ENCODE assay signal across 8 cellular contexts in the genomic region with DNA sequence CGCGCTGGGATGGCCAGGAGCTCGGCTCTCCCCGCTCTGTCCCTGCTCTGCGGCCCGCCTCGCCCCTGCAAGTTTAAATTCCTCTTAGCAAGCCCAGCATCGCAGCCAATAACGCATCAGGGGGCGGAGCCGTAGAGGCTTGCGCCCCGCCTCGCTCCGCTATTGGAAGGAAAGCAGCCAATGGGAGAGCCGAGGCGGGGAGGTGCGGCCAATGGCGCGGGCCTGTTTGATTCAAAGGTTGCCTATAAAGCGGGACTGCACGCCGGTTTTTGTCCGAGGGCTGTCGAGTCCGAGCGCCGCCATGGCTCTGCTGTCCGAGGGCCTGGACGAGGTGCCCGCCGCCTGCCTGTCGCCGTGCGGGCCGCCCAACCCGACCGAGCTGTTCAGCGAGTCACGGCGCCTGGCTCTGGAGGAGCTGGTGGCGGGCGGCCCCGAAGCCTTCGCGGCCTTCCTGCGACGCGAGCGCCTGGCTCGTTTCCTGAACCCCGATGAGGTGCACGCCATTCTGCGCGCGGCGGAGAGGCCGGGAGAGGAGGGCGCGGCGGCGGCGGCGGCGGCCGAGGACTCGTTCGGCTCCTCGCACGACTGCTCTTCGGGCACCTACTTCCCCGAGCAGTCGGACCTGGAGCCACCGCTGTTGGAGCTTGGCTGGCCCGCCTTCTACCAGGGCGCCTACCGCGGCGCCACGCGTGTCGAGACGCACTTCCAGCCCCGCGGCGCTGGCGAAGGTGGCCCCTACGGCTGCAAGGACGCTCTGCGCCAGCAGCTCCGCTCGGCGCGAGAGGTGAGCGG. TPM values are rescaled to one million over a fixed set of nuclear protein-coding genes. Genes with fewer than 3 reads are reported as not detected.
A peak's percentile ranks its signal among the peaks of the same experiment; 100 is the strongest.
DNase-seq lines count a peak whose midpoint lies in the region; ATAC-seq and TF ChIP-seq lines count a peak whose summit lies in the region.

TSS of gene FAM83D (plus strand) at position 276 of the 792 bp plus-strand sequence. CDS start at position 302, 26 bp downstream.

- no peaks in the 10 kb centered on the region for H3K9me3 Mint-ChIP-seq in immature natural killer cell

- peak in 1 of 3 donors; percentile 51 for TF ChIP-seq POLR2A in spleen (IDR thresholded peaks at IDR 0.05)

- H3K4me1 ChIP-seq in spleen, result peaks cover 8 to 33% (median 27%) of the 10 kb centered on the region in 6 donors

- intact Hi-C loops in spleen (cut with DNase I; ENCODE audit: low total_unique reads), result loop anchor here (10.0 kb wide), 1 partner anchor 118 kb away; no protein-coding TSS in a partner anchor

- no peak for TF ChIP-seq CTCF in AG09309 (IDR thresholded peaks at IDR 0.05; ENCODE audit: control insufficient read depth, insufficient read depth, low read depth, low read length, missing control alignments)
- no peak for TF ChIP-seq CTCF in WI38 (IDR thresholded peaks at IDR 0.05; ENCODE audit: low read depth, low read length)
- no peak for TF ChIP-seq CTCF in cardiac fibroblast (IDR thresholded peaks at IDR 0.05; ENCODE audit: low read depth, low read length)
- TF ChIP-seq CTCF in spleen (IDR thresholded peaks at IDR 0.05 in 8 of 11, conservative IDR thresholded peaks at IDR 0.05 in 3 of 11), result peak in 6 of 11 experiments; percentile 14 to 81 (median 47)

- H3K27me3 ChIP-seq in spleen (replicated peaks in 1 of 7), result peaks cover 0 to 8% (median 0%) of the 10 kb centered on the region in 7 donors

- H3K36me3 Mint-ChIP-seq in immature natural killer cell, result peaks cover 0 to 3% (median 3%) of the 10 kb centered on the region in 3 donors

- DNase-seq in AG09309 (ENCODE audit: low read depth), result peak; percentile 84
- DNase-seq in NCI-H226, result peak; percentile 95
- DNase-seq in cardiac fibroblast (ENCODE audit: low read depth in 2 of 2), result peak; percentile 98 to 99
- DNase-seq in immature natural killer cell, result peak; percentile 90 to 93 (median 93)
- DNase-seq in spleen, result peak; percentile 97

- peaks cover 28 to 35% of the 10 kb centered on the region in 2 donors for H3K4me1 Mint-ChIP-seq in immature natural killer cell

- H3K27me3 Mint-ChIP-seq in immature natural killer cell (ENCODE audit: low read depth in 3 of 3), result peaks cover 4 to 15% (median 7%) of the 10 kb centered on the region in 3 donors

- WGBS in spleen, 5 donors, result 0 to 1% (median 0%) methylated on average over 14 to 95 of the region's 95 CpGs

- peak within 1 kb of the TSS in 5 of 8 donors; percentile 20 to 73 (median 54) for H3K27ac ChIP-seq in spleen

- peak within 1 kb of the TSS; percentile 73 to 82 (median 78) for H3K4me3 Mint-ChIP-seq in immature natural killer cell

- ATAC-seq in GM19023 (IDR thresholded peaks at IDR 0.05; ENCODE audit: unreplicated experiment) (peak; percentile 88), HG03196 (IDR thresholded peaks at IDR 0.05; ENCODE audit: unreplicated experiment) (peak; percentile 85)

- peak within 1 kb of the TSS in 5 of 6 donors; percentile 3 to 87 (median 16) for H3K27ac Mint-ChIP-seq in immature natural killer cell

- H3K36me3 ChIP-seq in spleen, result peaks cover 0 to 25% (median 8%) of the 10 kb centered on the region in 6 donors

- H3K9me3 ChIP-seq in spleen, result no peaks in the 10 kb centered on the region

- H3K4me3 ChIP-seq in AG09309 (ENCODE audit: control insufficient read depth, low read depth, low read length), result peak within 1 kb of the TSS; percentile 86
- H3K4me3 ChIP-seq in WI38 (ENCODE audit: low read depth, low read length), result peak within 1 kb of the TSS; percentile 88
- peak within 1 kb of the TSS; percentile 74 to 89 for H3K4me3 ChIP-seq in cardiac fibroblast (replicated peaks in 1 of 2; ENCODE audit: low read depth in 2 of 2, low read length in 2 of 2)
- peak within 1 kb of the TSS; percentile 73 to 90 (median 84) for H3K4me3 ChIP-seq in spleen

RNA-seq across cellular contexts. Expression of gene FAM83D, which starts in this region (rescaled TPM):
- polyA plus RNA-seq in immature natural killer cell (under 1 TPM in 2 of 3 donors, not detected in 1; 0.25 to 0.58 TPM), spleen (1 to 10 TPM in 2 of 3 donors, under 1 TPM in 1; 0.76 to 1.2 (median 1.2) TPM)
- total RNA-seq in spleen, result 1 to 10 TPM in 5 of 7 donors, under 1 TPM in 2; 0.46 to 3.0 (median 1.5) TPM

Comparison
In these comparisons a context has a peak if more than half of its experiments do, and no peak if none do; other contexts are left out.
1. Peak in every context shown above with its lines: DNase-seq, ATAC-seq, H3K4me3 ChIP-seq and H3K27ac ChIP-seq.
2. Peak in DNase-seq in immature natural killer cell; RNA of the gene not detected or under 1 TPM.
3. CTCF ChIP-seq: peak in spleen (6 of 11); none in AG09309 (single experiment), WI38 (single experiment) and cardiac fibroblast (single experiment).